1 cellular context compared by ENCODE assay signal in the genomic region with DNA sequence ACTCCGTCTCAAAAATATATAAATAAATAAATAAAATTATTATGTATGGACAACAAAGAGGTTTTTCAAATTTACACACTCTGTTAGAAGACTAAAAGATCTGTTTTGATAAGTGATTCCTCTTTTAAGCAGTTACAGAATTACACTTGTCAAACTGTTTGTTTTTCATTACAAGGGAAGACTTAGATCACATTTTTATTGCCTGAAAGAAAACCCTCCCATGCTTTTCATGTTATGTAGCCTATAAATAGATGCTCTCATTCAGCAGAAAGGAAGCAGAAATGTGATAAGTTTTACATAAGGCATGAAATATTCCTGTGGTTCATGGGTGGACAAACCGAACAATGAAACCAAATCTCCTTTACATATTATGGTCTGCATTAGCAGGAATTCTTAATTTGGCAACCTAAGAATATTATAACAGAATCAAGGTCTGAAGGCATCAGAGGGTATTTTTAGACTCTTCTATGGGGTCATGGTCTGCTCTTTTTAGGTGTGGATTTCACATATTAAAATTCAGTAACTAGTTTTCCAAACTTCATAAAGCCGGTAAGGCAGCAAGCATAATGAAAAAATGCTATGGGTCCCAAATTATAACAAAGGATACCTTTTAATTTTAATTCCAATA.
TF ChIP-seq lines count a peak whose summit lies in the region.

No MANE protein-coding gene starts in this region.

TF ChIP-seq in K562, 482 proteins besides CTCF, POLR2A, EP300 and RAD21 (continued from another document):
- TF ChIP-seq NR0B1 (IDR thresholded peaks at IDR 0.05; ENCODE audit: partially characterized antibody) (no peak), NFATC3 (IDR thresholded peaks at IDR 0.05) (no peak), BDP1 (IDR thresholded peaks at IDR 0.05; ENCODE audit: insufficient read depth, insufficient read length) (no peak), NRF1 (conservative IDR thresholded peaks at IDR 0.05 in 1 of 2, IDR thresholded peaks at IDR 0.05 in 1 of 2) (no peak), SNIP1 (IDR thresholded peaks at IDR 0.05; ENCODE audit: low read depth) (no peak), ZKSCAN3 (CRISPR knock-in tag; IDR thresholded peaks at IDR 0.05) (no peak), GABPA (tag; conservative IDR thresholded peaks at IDR 0.05; ENCODE audit: low read depth) (no peak), FOXJ2 (tag; IDR thresholded peaks at IDR 0.05) (no peak), SAFB (IDR thresholded peaks at IDR 0.05; ENCODE audit: borderline replicate concordance, low read depth, low read length) (no peak), ZNF583 (CRISPR knock-in tag; IDR thresholded peaks at IDR 0.05) (no peak), POLR2G (IDR thresholded peaks at IDR 0.05; ENCODE audit: low read depth, low read length) (no peak), POLR2B (IDR thresholded peaks at IDR 0.05; ENCODE audit: low read depth, partially characterized antibody) (no peak), WHSC1 (IDR thresholded peaks at IDR 0.05; ENCODE audit: low read length) (no peak), YY1 (IDR thresholded peaks at IDR 0.05; ENCODE audit: borderline replicate concordance in 1 of 3, control insufficient read depth in 1 of 3, extremely low read depth in 1 of 3, insufficient read depth in 3 of 3, insufficient read length in 1 of 3, insufficient replicate concordance in 2 of 3, low read depth in 1 of 3, low read length in 2 of 3) (no peak)
